16 cellular contexts compared by ENCODE assay signal in the genomic region with DNA sequence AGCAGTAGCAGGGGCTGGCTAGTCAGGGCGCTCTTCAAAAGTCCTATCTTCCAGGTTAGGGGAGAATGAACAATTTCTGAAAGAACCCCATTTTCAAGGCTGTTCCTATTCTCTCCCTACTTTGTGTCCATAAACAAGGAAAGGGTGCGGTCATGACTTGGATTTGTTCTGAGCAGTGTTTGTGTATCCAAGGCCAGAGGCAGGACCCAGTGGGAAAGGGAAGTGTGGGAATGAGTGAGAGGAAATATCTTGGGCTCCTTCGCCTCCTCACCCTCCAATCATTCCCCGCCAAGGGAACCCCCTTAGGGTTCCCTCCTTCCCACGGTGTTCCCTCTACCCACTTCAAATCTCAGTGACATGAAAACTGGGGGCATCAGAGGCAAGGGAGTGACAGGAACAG. TPM values are rescaled to one million over a fixed set of nuclear protein-coding genes. Genes with fewer than 3 reads are reported as not detected.
DNase-seq lines count a peak whose midpoint lies in the region; ATAC-seq and TF ChIP-seq lines count a peak whose summit lies in the region.
"Had no signal": no experiment of that assay in that cellular context is flagged by ENCODE, and none has a peak within 500 bp of the region (broad histone marks: within the 10 kb centered on the region; RNA-seq: fewer than 3 reads in every experiment).

No MANE protein-coding gene starts in this region.

- H3K4me1 ChIP-seq in left ventricle myocardium inferior (peaks cover 85% of the 10 kb centered on the region), psoas muscle (peaks cover 47% of the 10 kb centered on the region), upper lobe of right lung (peaks cover 62% of the 10 kb centered on the region)
- no peaks in the 10 kb centered on the region for H3K4me1 ChIP-seq in CD8-positive, alpha-beta memory T cell (ENCODE audit: insufficient read depth, low read length)
- H3K4me1 ChIP-seq: Peyer's patch had no signal

- no peak overlapping the region for H3K27ac Mint-ChIP-seq in glutamatergic neuron (ENCODE audit: unreplicated experiment)
- H3K27ac Mint-ChIP-seq in CD8-positive, alpha-beta memory T cell: no peak overlapping the region
- H3K27ac Mint-ChIP-seq: GM23338 had no signal

- H3K36me3 ChIP-seq in left ventricle myocardium inferior (no peaks in the 10 kb centered on the region), psoas muscle (ENCODE audit: insufficient read depth in 1 of 2, low read depth in 1 of 2) (no peaks in the 10 kb centered on the region), upper lobe of right lung (no peaks in the 10 kb centered on the region), MG63 (no peaks in the 10 kb centered on the region)
- no peaks in the 10 kb centered on the region for H3K36me3 ChIP-seq in CD8-positive, alpha-beta memory T cell (ENCODE audit: insufficient read depth, low read length)
- H3K36me3 ChIP-seq: cardiac muscle cell, Peyer's patch had no signal

- intact Hi-C loops in left ventricle myocardium inferior (cut with micrococcal nuclease): no loop called here
- intact Hi-C loops in psoas muscle (cut with DNase I): no loop called here
- intact Hi-C loops in upper lobe of right lung (cut with DNase I): no loop called here

- POLR2A ChIA-PET in CD8-positive, alpha-beta memory T cell (lab: Charles Lee): no interaction called here

- H3K9me3 ChIP-seq in left ventricle myocardium inferior (replicated peaks) (no peaks in the 10 kb centered on the region), psoas muscle (no peaks in the 10 kb centered on the region), upper lobe of right lung (no peaks in the 10 kb centered on the region), MG63 (no peaks in the 10 kb centered on the region)
- no peaks in the 10 kb centered on the region for H3K9me3 ChIP-seq in CD8-positive, alpha-beta memory T cell (ENCODE audit: low read length)
- H3K9me3 ChIP-seq: Peyer's patch had no signal

- CTCF ChIA-PET in CD8-positive, alpha-beta memory T cell (lab: Charles Lee): no interaction called here

- H3K27me3 ChIP-seq in left ventricle myocardium inferior (ENCODE audit: low read depth) (no peaks in the 10 kb centered on the region), psoas muscle (ENCODE audit: insufficient read depth in 3 of 3, low read length in 2 of 3) (no peaks in the 10 kb centered on the region), upper lobe of right lung (no peaks in the 10 kb centered on the region), MG63 (no peaks in the 10 kb centered on the region)
- no peaks in the 10 kb centered on the region for H3K27me3 ChIP-seq in CD8-positive, alpha-beta memory T cell (ENCODE audit: insufficient read depth, low read length, poor library complexity, severe bottlenecking)
- H3K27me3 ChIP-seq: cardiac muscle cell, Peyer's patch had no signal

- H3K27ac ChIP-seq in caudate nucleus (ENCODE audit: low read depth, low read length) (peak overlapping the region; percentile 20), left ventricle myocardium inferior (replicated peaks) (peak overlapping the region; percentile 89), psoas muscle (peak overlapping the region; percentile 58), upper lobe of right lung (peak overlapping the region; percentile 92)
- H3K27ac ChIP-seq in CD8-positive, alpha-beta memory T cell (ENCODE audit: low read depth, low read length): no peak overlapping the region
- H3K27ac ChIP-seq: cardiac muscle cell had no signal

- H3K36me3 Mint-ChIP-seq in glutamatergic neuron (ENCODE audit: unreplicated experiment): no peaks in the 10 kb centered on the region
- peaks cover 0 to 2% (median 0%) of the 10 kb centered on the region in 3 donors for H3K36me3 Mint-ChIP-seq in CD8-positive, alpha-beta memory T cell
- H3K36me3 Mint-ChIP-seq: naive thymus-derived CD8-positive, alpha-beta T cell had no signal

- peaks cover 2% of the 10 kb centered on the region for H3K27me3 Mint-ChIP-seq in glutamatergic neuron (ENCODE audit: unreplicated experiment)
- peaks cover 0 to 11% of the 10 kb centered on the region in 2 donors for H3K27me3 Mint-ChIP-seq in CD8-positive, alpha-beta memory T cell

- ATAC-seq in psoas muscle (no peak), upper lobe of right lung (peak; percentile 27)
- ATAC-seq: activated CD4-positive, CD25-positive, alpha-beta regulatory T cell treated with anti-CD3 and anti-CD28 coated beads, Interleukin-2, amount 50 U/mL, for 24 hours; effector memory CD8-positive, alpha-beta T cell; GM23338; SK-N-SH treated with all-trans-retinoic acid at 6 μM for 48 hours had no signal

- DNase-seq in caudate nucleus (lab: John Stamatoyannopoulos, UW): no peak
- DNase-seq in left ventricle myocardium inferior: no peak
- no peak for DNase-seq in psoas muscle
- DNase-seq in upper lobe of right lung: no peak
- DNase-seq in glutamatergic neuron: no peak
- DNase-seq in MG63: no peak
- DNase-seq in CD8-positive, alpha-beta memory T cell: no peak
- DNase-seq: effector memory CD8-positive, alpha-beta T cell; naive thymus-derived CD8-positive, alpha-beta T cell; NCI-H1105 treated with DMSO at 0.1 percent for 48 hours; Peyer's patch; T1000 had no signal

- WGBS in psoas muscle, 3 donors: 56 to 73% (median 69%) methylated on average over 5 of the region's 5 CpGs

- no peak for TF ChIP-seq CTCF in left ventricle myocardium inferior (IDR thresholded peaks at IDR 0.05; ENCODE audit: borderline replicate concordance)
- TF ChIP-seq CTCF in psoas muscle (IDR thresholded peaks at IDR 0.05): no peak
- TF ChIP-seq CTCF in upper lobe of right lung (IDR thresholded peaks at IDR 0.05): no peak
- no peak for TF ChIP-seq CTCF in glutamatergic neuron (IDR thresholded peaks at IDR 0.05; ENCODE audit: partially characterized antibody, unreplicated experiment)

- H3K4me3 ChIP-seq in left ventricle myocardium inferior (no peak overlapping the region), psoas muscle (no peak overlapping the region), upper lobe of right lung (no peak overlapping the region), MG63 (no peak overlapping the region)
- no peak overlapping the region for H3K4me3 ChIP-seq in CD8-positive, alpha-beta memory T cell (ENCODE audit: low read length)
- H3K4me3 ChIP-seq: cardiac muscle cell, GM23338, Peyer's patch had no signal

- H3K4me3 Mint-ChIP-seq in glutamatergic neuron (ENCODE audit: unreplicated experiment): no peak overlapping the region
- H3K4me3 Mint-ChIP-seq in CD8-positive, alpha-beta memory T cell: no peak overlapping the region
- H3K4me3 Mint-ChIP-seq: effector memory CD8-positive, alpha-beta T cell; GM23338 had no signal

- peaks cover 13% of the 10 kb centered on the region for H3K4me1 Mint-ChIP-seq in glutamatergic neuron (ENCODE audit: low read depth, unreplicated experiment)
- peaks cover 3 to 5% (median 5%) of the 10 kb centered on the region in 3 donors for H3K4me1 Mint-ChIP-seq in CD8-positive, alpha-beta memory T cell

- peaks cover 3% of the 10 kb centered on the region for H3K9me3 Mint-ChIP-seq in glutamatergic neuron (ENCODE audit: unreplicated experiment)
- no peaks in the 10 kb centered on the region for H3K9me3 Mint-ChIP-seq in CD8-positive, alpha-beta memory T cell
- H3K9me3 Mint-ChIP-seq: effector memory CD8-positive, alpha-beta T cell; GM23338; naive thymus-derived CD8-positive, alpha-beta T cell had no signal

RNA-seq across cellular contexts. Expression of gene SPTBN1, which starts 25.5 kb away (rescaled TPM):
- total RNA-seq in left ventricle myocardium inferior (484 TPM), psoas muscle (100 to 1,000 TPM in 1 of 4 donors, 10 to 100 TPM in 3; 87.8 to 180 (median 96.2) TPM), upper lobe of right lung (813 TPM), glutamatergic neuron (ENCODE audit: unreplicated experiment) (385 TPM)
- 10 to 100 TPM; 22.9 to 56.1 (median 32.9) TPM for polyA plus RNA-seq in psoas muscle
- total RNA-seq in MG63 (2014; rRNA removed; shearing (Covaris generic); ENCODE audit: low replicate concordance): 73.8 and 75.4 TPM in 2 replicates
- 10 to 100 TPM; 38.4 to 38.5 TPM for total RNA-seq in CD8-positive, alpha-beta memory T cell
- 49.2 TPM for polyA plus RNA-seq in CD8-positive, alpha-beta memory T cell
